ENCODE assay signal across 28 cellular contexts in genomic region chr13:76314495-76314894, GRCh38.
"Had no signal": no experiment of that assay in that cellular context is flagged by ENCODE, and none has a peak within 500 bp of the region (broad histone marks: within the 10 kb centered on the region; RNA-seq: fewer than 3 reads in every experiment).

No MANE protein-coding gene starts in this region.

- DNase-seq: activated CD4-positive, alpha-beta T cell treated with anti-CD3 and anti-CD28 coated beads for 48 hours; activated CD4-positive, alpha-beta T cell treated with anti-CD3 and anti-CD28 coated beads, Interleukin-2, amount 50 U/mL, for 4 hours; activated CD8-positive, alpha-beta memory T cell treated with anti-CD3 and anti-CD28 coated beads, Interleukin-2, amount 50 U/mL, for 48 hours; activated CD8-positive, alpha-beta T cell treated with anti-CD3 and anti-CD28 coated beads, Interleukin-2, amount 10 ng/mL, durations not matched to agents 7 days and 5 days; activated effector memory CD4-positive, alpha-beta T cell treated with anti-CD3 and anti-CD28 coated beads, Interleukin-2, amount 50 U/mL, for 16 hours; activated naive CD4-positive, alpha-beta T cell treated with anti-CD3 and anti-CD28 coated beads for 36 hours; activated T-cell treated with anti-CD3 and anti-CD28 coated beads, Interleukin-2, amount 50 U/mL, for 4 hours; amygdala; MG63; MV-4-11; NCI-H1105; NCI-H1436; NCI-H187 treated with DMSO at 0.1 percent for 48 hours; NCI-H2081 treated with DMSO at 0.1 percent for 48 hours; NCI-H446 treated with DMSO at 0.1 percent for 48 hours; NCI-H526; NCI-H774; RPMI8226; SK-N-SH; T-helper 1 cell; WERI-Rb-1 had no signal

- H3K36me3 Mint-ChIP-seq: activated naive CD8-positive, alpha-beta T cell; brain had no signal

- H3K9me3 Mint-ChIP-seq: activated naive CD4-positive, alpha-beta T cell treated with anti-CD3 and anti-CD28 coated beads for 36 hours; activated T-cell treated with anti-CD3 and anti-CD28 coated beads, Interleukin-2, amount 50 U/mL, for 4 hours; brain had no signal

- H3K4me1 Mint-ChIP-seq: brain had no signal

- H3K27me3 Mint-ChIP-seq: activated naive CD8-positive, alpha-beta T cell; brain had no signal

- H3K27me3 ChIP-seq: MG63 had no signal

- H3K27ac ChIP-seq: KMS-11, WERI-Rb-1 had no signal

- H3K4me3 ChIP-seq: MG63 had no signal

- H3K9ac ChIP-seq: KMS-11, SK-N-SH had no signal

- H3K4me2 ChIP-seq: KMS-11, SK-N-SH had no signal

- H3K36me3 ChIP-seq: MG63, WERI-Rb-1 had no signal

- H3K27ac Mint-ChIP-seq: activated CD8-positive, alpha-beta T cell treated with anti-CD3 and anti-CD28 coated beads, Interleukin-2, amount 10 ng/mL, durations not matched to agents 7 days and 5 days; activated naive CD4-positive, alpha-beta T cell treated with anti-CD3 and anti-CD28 coated beads for 36 hours; activated naive CD8-positive, alpha-beta T cell; brain had no signal

- H3K4me3 Mint-ChIP-seq: activated CD8-positive, alpha-beta T cell treated with anti-CD3 and anti-CD28 coated beads, Interleukin-2, amount 10 ng/mL, durations not matched to agents 7 days and 5 days; activated naive CD4-positive, alpha-beta T cell treated with anti-CD3 and anti-CD28 coated beads for 36 hours; activated naive CD8-positive, alpha-beta T cell; activated T-cell treated with anti-CD3 and anti-CD28 coated beads, Interleukin-2, amount 50 U/mL, for 4 hours; brain had no signal

- H3K9me3 ChIP-seq: MG63, SK-N-SH had no signal

- ATAC-seq: activated CD4-positive, CD25-positive, alpha-beta regulatory T cell treated with anti-CD3 and anti-CD28 coated beads, Interleukin-2, amount 50 U/mL, for 24 hours; activated CD8-positive, alpha-beta T cell treated with anti-CD3 and anti-CD28 coated beads, Interleukin-2, amount 10 ng/mL, durations not matched to agents 7 days and 5 days; activated T-cell treated with anti-CD3 and anti-CD28 coated beads, Interleukin-2, amount 50 U/mL, for 4 hours; Panc1; Right ventricle myocardium inferior had no signal

- FAIRE-seq: astrocyte had no signal
